ENCODE assay signal across 10 cellular contexts in the genomic region with DNA sequence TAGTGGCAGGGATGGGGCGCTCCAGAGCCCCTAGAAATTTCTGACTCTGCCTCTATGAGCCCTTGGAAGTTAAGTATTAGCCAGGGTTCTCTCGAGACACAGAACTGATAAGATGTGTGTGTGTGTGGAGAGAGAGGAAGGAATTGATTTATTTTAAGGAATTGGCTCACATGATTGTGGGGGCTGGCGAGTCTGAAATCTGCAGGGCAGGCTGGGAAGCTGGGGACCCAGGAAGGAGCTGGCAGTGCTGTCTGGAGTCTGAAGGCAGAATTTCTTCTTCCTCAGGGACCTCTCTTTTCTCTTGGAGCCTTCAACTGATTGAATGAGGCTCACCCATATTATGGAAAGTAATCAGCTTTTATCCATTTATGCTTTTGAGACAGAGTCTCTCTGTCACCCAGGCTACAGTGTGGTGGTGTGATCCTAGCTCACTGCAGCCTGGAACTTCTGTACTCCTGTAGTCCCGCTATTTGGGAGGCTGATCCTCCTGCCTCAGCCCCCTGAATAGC.
"Had no signal": no experiment of that assay in that cellular context is flagged by ENCODE, and none has a peak within 500 bp of the region (broad histone marks: within the 10 kb centered on the region; RNA-seq: fewer than 3 reads in every experiment).

No MANE protein-coding gene starts in this region.

- H2AFZ ChIP-seq: GM23248, GM23338 had no signal

- DNase-seq: GM23248, GOT3, H7, H9, HCEC 1CT, HFFc6 had no signal

- H3K27ac ChIP-seq: GM23248 had no signal

- ATAC-seq: GM23338, HCT116 had no signal

- FAIRE-seq: H54 had no signal

- H3K9ac ChIP-seq: GM23248 had no signal

- H3K36me3 ChIP-seq: HAP-1 had no signal

- H3K4me2 ChIP-seq: GM23338 had no signal

- H3K4me1 ChIP-seq: HAP-1 had no signal

- H3K9me3 ChIP-seq: HAP-1 had no signal

- H3K4me3 ChIP-seq: GM23248, GM23338, HAP-1 had no signal
